2 cellular contexts compared by ENCODE assay signal in the genomic region with DNA sequence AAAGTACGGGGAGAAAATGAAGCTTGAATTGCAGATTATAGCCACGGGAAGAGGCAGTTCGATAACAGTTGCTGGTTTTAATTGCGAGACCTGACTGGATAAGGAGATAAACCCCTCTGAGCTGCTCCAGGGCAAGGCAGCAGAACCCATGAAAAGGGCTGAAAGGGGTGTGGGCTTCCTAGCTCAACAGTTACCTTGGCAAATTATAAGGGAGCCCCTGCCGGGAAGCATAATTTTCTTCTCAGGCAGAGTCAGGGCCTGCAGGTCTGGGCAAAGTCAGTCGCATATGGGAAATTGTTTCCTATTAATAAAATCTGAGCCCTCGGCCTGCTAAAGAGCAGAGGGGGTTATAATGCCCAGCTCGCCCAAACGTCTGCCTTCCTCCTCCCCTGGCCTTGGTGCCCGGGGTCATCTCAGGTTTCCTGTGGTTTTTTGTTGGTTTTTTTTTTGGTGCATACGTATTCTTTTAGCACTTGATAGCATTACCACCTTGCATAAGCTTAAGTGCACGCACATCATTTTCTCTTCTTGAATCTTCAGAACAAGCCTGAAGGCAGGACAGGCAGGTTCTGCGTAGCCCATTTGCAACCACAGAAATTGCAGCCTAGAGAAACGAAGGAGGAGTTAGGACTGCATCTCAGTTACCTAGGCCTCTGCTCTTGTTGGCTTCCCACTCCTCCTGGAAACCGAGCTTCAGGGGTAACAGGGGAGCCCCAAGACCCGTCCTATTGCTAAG.
TF ChIP-seq lines count a peak whose summit lies in the region.

No MANE protein-coding gene starts in this region.

TF ChIP-seq in SK-N-SH, 30 proteins besides CTCF, POLR2A, EP300 and RAD21 (continued from another document):
- no peak for TF ChIP-seq USF2 (IDR thresholded peaks at IDR 0.05; ENCODE audit: borderline replicate concordance, low read depth, low read length)
- TF ChIP-seq EZH2phosphoT487 (IDR thresholded peaks at IDR 0.05; ENCODE audit: borderline replicate concordance, low read depth), result no peak
- peak; percentile 33; the same call in 1 of the 2 replicates for TF ChIP-seq MXI1 (IDR thresholded peaks at IDR 0.05; ENCODE audit: low read depth, low read length)
- no peak for TF ChIP-seq FOSL2 (IDR thresholded peaks at IDR 0.05; ENCODE audit: borderline replicate concordance, low read depth)
- TF ChIP-seq MEF2A (IDR thresholded peaks at IDR 0.05; ENCODE audit: borderline replicate concordance, low read depth), result no peak
- no peak for TF ChIP-seq SMC3 (IDR thresholded peaks at IDR 0.05; ENCODE audit: low read depth, low read length)

TF ChIP-seq in SK-N-SH treated with all-trans-retinoic acid at 6 μM for 48 hours, 23 proteins besides CTCF, POLR2A, EP300 and RAD21 (continued from another document):
- TF ChIP-seq TSHZ2 (CRISPR knock-in tag; IDR thresholded peaks at IDR 0.05), result no peak
